1 cellular context compared by ENCODE assay signal in the genomic region with DNA sequence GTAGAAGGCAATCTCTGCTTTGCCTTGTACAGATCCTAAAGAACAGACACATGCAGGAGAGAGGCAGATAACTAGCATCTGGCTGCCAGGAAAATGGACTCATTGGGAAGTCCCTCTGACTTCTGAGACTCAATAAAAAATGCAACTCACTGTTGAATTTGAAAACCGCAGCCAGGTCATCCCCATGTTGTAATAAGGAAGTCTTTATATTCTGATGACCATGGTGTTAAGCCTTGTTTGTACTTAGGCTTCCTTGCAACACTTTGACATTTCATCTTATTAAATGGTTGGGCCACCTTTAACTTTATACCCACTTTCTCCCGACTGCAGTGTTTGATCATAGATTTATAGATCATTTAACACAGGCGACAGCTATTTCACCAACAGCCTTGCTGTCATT.
TF ChIP-seq lines count a peak whose summit lies in the region.

No MANE protein-coding gene starts in this region.

TF ChIP-seq in SK-N-SH, 30 proteins besides CTCF, POLR2A, EP300 and RAD21 (continued from another document):
- TF ChIP-seq, protein P1, sequence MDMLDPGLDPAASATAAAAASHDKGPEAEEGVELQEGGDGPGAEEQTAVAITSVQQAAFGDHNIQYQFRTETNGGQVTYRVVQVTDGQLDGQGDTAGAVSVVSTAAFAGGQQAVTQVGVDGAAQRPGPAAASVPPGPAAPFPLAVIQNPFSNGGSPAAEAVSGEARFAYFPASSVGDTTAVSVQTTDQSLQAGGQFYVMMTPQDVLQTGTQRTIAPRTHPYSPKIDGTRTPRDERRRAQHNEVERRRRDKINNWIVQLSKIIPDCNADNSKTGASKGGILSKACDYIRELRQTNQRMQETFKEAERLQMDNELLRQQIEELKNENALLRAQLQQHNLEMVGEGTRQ (IDR thresholded peaks at IDR 0.05; ENCODE audit: borderline replicate concordance, low read depth, low read length): no peak
- no peak for TF ChIP-seq MAX (IDR thresholded peaks at IDR 0.05; ENCODE audit: low read depth)
- no peak for TF ChIP-seq RFX5 (IDR thresholded peaks at IDR 0.05; ENCODE audit: low read length)
- TF ChIP-seq RCOR1 (IDR thresholded peaks at IDR 0.05; ENCODE audit: low read length): no peak
- no peak for TF ChIP-seq SIN3A (IDR thresholded peaks at IDR 0.05; ENCODE audit: borderline replicate concordance, low read depth, low read length)
- no peak for TF ChIP-seq FOXM1 (IDR thresholded peaks at IDR 0.05; ENCODE audit: low read depth)
- TF ChIP-seq ELF1 (IDR thresholded peaks at IDR 0.05): no peak
- TF ChIP-seq NFIC (IDR thresholded peaks at IDR 0.05; ENCODE audit: borderline replicate concordance): no peak
- no peak for TF ChIP-seq SMC3 (IDR thresholded peaks at IDR 0.05; ENCODE audit: low read depth, low read length)
